ENCODE assay signal across 8 cellular contexts in the genomic region with DNA sequence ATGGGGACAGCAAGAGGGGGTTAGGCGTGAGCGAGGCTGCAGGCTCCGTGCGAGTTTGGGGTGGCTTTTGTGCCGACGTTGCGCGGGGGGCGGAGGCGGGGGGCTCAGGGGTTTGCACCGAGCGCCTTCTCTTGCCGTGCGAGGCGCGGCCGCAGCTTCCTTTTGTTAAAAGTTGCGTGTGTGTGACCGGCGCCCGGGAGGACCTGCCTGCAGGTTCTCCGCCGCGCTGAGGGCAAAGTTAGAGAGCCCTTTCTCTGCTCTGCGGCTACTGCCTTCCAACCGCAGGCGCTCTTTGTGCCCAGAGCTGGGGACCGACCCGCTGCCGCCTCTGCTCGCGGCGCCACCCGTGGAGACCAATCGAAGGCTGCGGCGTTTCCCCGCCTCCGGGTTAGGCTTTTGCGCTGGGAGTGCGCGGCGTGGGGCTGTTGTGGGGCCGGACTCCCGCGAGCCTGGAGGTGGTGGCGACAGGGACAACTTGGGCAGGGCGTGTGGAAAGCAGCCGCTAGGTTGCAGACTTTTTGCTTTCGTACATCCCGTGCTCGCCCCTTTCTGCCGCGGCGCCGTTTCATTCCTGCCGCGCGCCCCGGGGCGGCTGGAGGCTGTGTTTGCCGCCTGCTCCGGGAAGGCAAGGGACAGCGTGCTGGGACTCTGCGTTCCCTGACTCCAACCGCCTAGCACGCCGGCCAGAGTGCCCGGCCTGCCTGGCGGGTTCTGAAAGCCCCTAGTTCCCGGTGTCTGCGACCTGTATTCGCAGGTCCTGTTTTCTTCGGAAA. TPM values are rescaled to one million over a fixed set of nuclear protein-coding genes. Genes with fewer than 3 reads are reported as not detected.
DNase-seq lines count a peak whose midpoint lies in the region; ATAC-seq and TF ChIP-seq lines count a peak whose summit lies in the region.

No MANE protein-coding gene starts in this region.

- no peak overlapping the region for H2BK20ac ChIP-seq in H9 (ENCODE audit: low read depth, low read length, poor library complexity, severe bottlenecking)

- H3K9ac ChIP-seq in H9 (ENCODE audit: extremely low read depth, insufficient read length, low read length): peak overlapping the region; percentile 58

- no peaks in the 10 kb centered on the region for H3K79me2 ChIP-seq in H9 (ENCODE audit: insufficient read depth, low read length)

- H3K4me3 Mint-ChIP-seq in H9 (peak overlapping the region; percentile 72 to 91), nephron (peak overlapping the region; percentile 83 to 89 (median 88))
- peak overlapping the region; percentile 74 for H3K4me3 Mint-ChIP-seq in activated T-helper 2 cell treated with anti-CD3 and anti-CD28 coated beads, Interferon-gamma antibody, Interleukin-2, Interleukin-4, amounts not matched to agents 10 μg/mL and 5 μg/mL and 100 μg/mL, durations not matched to agents 14 hours and 24 hours and 36 hours (ENCODE audit: low read depth)

- H3K9me3 Mint-ChIP-seq in H9: no peaks in the 10 kb centered on the region; a peak in 1 of 5 replicates
- H3K9me3 Mint-ChIP-seq in activated T-helper 2 cell treated with anti-CD3 and anti-CD28 coated beads, Interferon-gamma antibody, Interleukin-2, Interleukin-4, amounts not matched to agents 10 μg/mL and 5 μg/mL and 100 μg/mL, durations not matched to agents 14 hours and 24 hours and 36 hours: no peaks in the 10 kb centered on the region
- H3K9me3 Mint-ChIP-seq in nephron: no peaks in the 10 kb centered on the region

- H4K91ac ChIP-seq in H9 (ENCODE audit: insufficient read length, low read depth, low read length): no peak overlapping the region

- no peak overlapping the region for H3K27ac Mint-ChIP-seq in H9
- no peak overlapping the region for H3K27ac Mint-ChIP-seq in activated T-helper 2 cell treated with anti-CD3 and anti-CD28 coated beads, Interferon-gamma antibody, Interleukin-2, Interleukin-4, amounts not matched to agents 10 μg/mL and 5 μg/mL and 100 μg/mL, durations not matched to agents 14 hours and 24 hours and 36 hours
- H3K27ac Mint-ChIP-seq in nephron: no peak overlapping the region

- H3K4me1 ChIP-seq in H9 (ENCODE audit: insufficient read depth, low read length): peaks cover 4% of the 10 kb centered on the region; the same call in 1 of the 2 replicates

- H3K4me1 Mint-ChIP-seq in H9 (peaks cover 20 to 33% of the 10 kb centered on the region in 2 experiments), nephron (peaks cover 22% of the 10 kb centered on the region)
- H3K4me1 Mint-ChIP-seq in activated T-helper 2 cell treated with anti-CD3 and anti-CD28 coated beads, Interferon-gamma antibody, Interleukin-2, Interleukin-4, amounts not matched to agents 10 μg/mL and 5 μg/mL and 100 μg/mL, durations not matched to agents 14 hours and 24 hours and 36 hours (ENCODE audit: low read depth): peaks cover 8% of the 10 kb centered on the region

- no peaks in the 10 kb centered on the region for H4K20me1 ChIP-seq in H9 (ENCODE audit: control insufficient read depth, insufficient read depth, insufficient read length)

- H3K27me3 Mint-ChIP-seq in H9 (ENCODE audit: low read depth): peaks cover 84% of the 10 kb centered on the region
- peaks cover 72% of the 10 kb centered on the region for H3K27me3 Mint-ChIP-seq in activated T-helper 2 cell treated with anti-CD3 and anti-CD28 coated beads, Interferon-gamma antibody, Interleukin-2, Interleukin-4, amounts not matched to agents 10 μg/mL and 5 μg/mL and 100 μg/mL, durations not matched to agents 14 hours and 24 hours and 36 hours (ENCODE audit: low read depth)
- peaks cover 73% of the 10 kb centered on the region for H3K27me3 Mint-ChIP-seq in nephron (ENCODE audit: low read depth)

- TF ChIP-seq CTCF in H9 (conservative IDR thresholded peaks at IDR 0.05) (peak; percentile 37; the same call in 2 of the 3 replicates), nephron (IDR thresholded peaks at IDR 0.05; ENCODE audit: unreplicated experiment in 3 of 3) (peak; percentile 20 to 36 (median 34))

- H3K56ac ChIP-seq in H9 (ENCODE audit: insufficient read length, low read depth, low read length): no peak overlapping the region

- no peak for ATAC-seq in HG03520 (IDR thresholded peaks at IDR 0.05; ENCODE audit: unreplicated experiment)

- no peak overlapping the region for H2AFZ ChIP-seq in H9 (ENCODE audit: low read length)

- intact Hi-C loops in activated T-helper 2 cell treated with anti-CD3 and anti-CD28 coated beads, Interferon-gamma antibody, Interleukin-2, Interleukin-4, amounts not matched to agents 10 μg/mL and 5 μg/mL and 100 μg/mL, durations not matched to agents 14 hours and 24 hours and 36 hours (cut with micrococcal nuclease): loop anchor here (5.0 to 10.0 kb wide), 2 partner anchors 114 to 551 kb away; no protein-coding TSS in a partner anchor

- no peak overlapping the region for H2BK5ac ChIP-seq in H9 (ENCODE audit: insufficient read length, low read length)

- no peak overlapping the region for H2BK120ac ChIP-seq in H9 (ENCODE audit: low read depth, low read length, poor library complexity, severe bottlenecking)

- H3K36me3 Mint-ChIP-seq in H9 (ENCODE audit: insufficient read depth in 1 of 3, low read depth in 3 of 3): no peaks in the 10 kb centered on the region; a peak in 1 of 7 replicates
- no peaks in the 10 kb centered on the region for H3K36me3 Mint-ChIP-seq in activated T-helper 2 cell treated with anti-CD3 and anti-CD28 coated beads, Interferon-gamma antibody, Interleukin-2, Interleukin-4, amounts not matched to agents 10 μg/mL and 5 μg/mL and 100 μg/mL, durations not matched to agents 14 hours and 24 hours and 36 hours (ENCODE audit: low read depth)
- H3K36me3 Mint-ChIP-seq in nephron (ENCODE audit: low read depth): no peaks in the 10 kb centered on the region

- no peak overlapping the region for H3K4ac ChIP-seq in H9 (ENCODE audit: low read depth, low read length)

- no peak overlapping the region for H3K23ac ChIP-seq in H9 (ENCODE audit: insufficient read length, low read depth, low read length)

- no peak overlapping the region for H3T11ph ChIP-seq in H9 (ENCODE audit: low read length)

- DNase-seq in EH (ENCODE audit: low read depth) (peak; percentile 84), H9 (peak; percentile 54), NCI-H2227 treated with DMSO at 0.1 percent for 48 hours (lab: John Stamatoyannopoulos, UW) (peak; percentile 13), foreskin melanocyte (peak; percentile 47), ureter (ENCODE audit: low spot score) (peak; percentile 54)
- peak; percentile 12 for DNase-seq in activated T-helper 2 cell treated with anti-CD3 and anti-CD28 coated beads, Interferon-gamma antibody, Interleukin-2, Interleukin-4, amounts not matched to agents 10 μg/mL and 5 μg/mL and 100 μg/mL, durations not matched to agents 14 hours and 24 hours and 36 hours (ENCODE audit: low spot score)

- H3K79me1 ChIP-seq in H9 (ENCODE audit: insufficient read depth, low read depth, low read length, poor library complexity, severe bottlenecking): no peaks in the 10 kb centered on the region

- peak overlapping the region; percentile 76 for H3K14ac ChIP-seq in H9 (ENCODE audit: insufficient read depth, low read length)

- peak overlapping the region; percentile 80 for H3K18ac ChIP-seq in H9 (ENCODE audit: insufficient read length, low read depth, low read length)

- no peak overlapping the region for H4K8ac ChIP-seq in H9 (replicated peaks; ENCODE audit: insufficient read length, low read depth, low read length)

- no peak overlapping the region for H2BK12ac ChIP-seq in H9 (ENCODE audit: insufficient read length, low read depth, low read length)

- H3K27me3 ChIP-seq in H9 (ENCODE audit: insufficient read depth, low read length): peaks cover 12% of the 10 kb centered on the region; the same call in 1 of the 2 replicates

- H2AK5ac ChIP-seq in H9 (ENCODE audit: insufficient read length, low read length): no peak overlapping the region

- no peaks in the 10 kb centered on the region for H3K9me3 ChIP-seq in H9 (ENCODE audit: control insufficient read depth, low read depth, low read length)

- peak overlapping the region; percentile 61 for H3K4me2 ChIP-seq in H9 (ENCODE audit: insufficient read depth, insufficient read length, low read length)

- H4K5ac ChIP-seq in H9 (ENCODE audit: insufficient read length, low read depth, low read length): no peak overlapping the region

- no peak overlapping the region for H2BK15ac ChIP-seq in H9 (ENCODE audit: low read depth, low read length)

- H3K27ac ChIP-seq in H9 (ENCODE audit: insufficient read length, low read depth, low read length): no peak overlapping the region

- H3K23me2 ChIP-seq in H9 (ENCODE audit: insufficient read length, low read depth, low read length, poor library complexity, severe bottlenecking): peaks cover 21% of the 10 kb centered on the region

- no CpG with 5 or more reads among the region's 74 CpGs for WGBS in H9 (ENCODE audit: extremely low coverage, insufficient read length, low lambda C conversion rate)

RNA-seq across cellular contexts. Expression of gene KIT, which starts 0.8 kb away (rescaled TPM):
- total RNA-seq in H9 (2021): 6.7 and 6.9 TPM in 2 replicates
- total RNA-seq in activated T-helper 2 cell treated with anti-CD3 and anti-CD28 coated beads, Interferon-gamma antibody, Interleukin-2, Interleukin-4, amounts not matched to agents 10 μg/mL and 5 μg/mL and 100 μg/mL, durations not matched to agents 14 hours and 24 hours and 36 hours: 0.28 and 0.55 TPM in 2 replicates
- 21.0 TPM for total RNA-seq in ureter

Comparison
In these comparisons a context has a peak if more than half of its experiments do, and no peak if none do; other contexts are left out.
1. DNase-seq: peak in every context shown above with its lines; median percentile 84 in EH; 54 in H9; 54 in ureter; 47 in foreskin melanocyte; 13 in NCI-H2227 treated with DMSO at 0.1 percent for 48 hours; 12 in activated T-helper 2 cell treated with anti-CD3 and anti-CD28 coated beads, Interferon-gamma antibody, Interleukin-2, Interleukin-4, amounts not matched to agents 10 μg/mL and 5 μg/mL and 100 μg/mL, durations not matched to agents 14 hours and 24 hours and 36 hours.